In genomic region chr9:98230789-98231188, GRCh38 we compare ENCODE assay signal across 1 cellular context.
TF ChIP-seq lines count a peak whose summit lies in the region.

No MANE protein-coding gene starts in this region.

TF ChIP-seq in GM23338, 12 proteins besides CTCF, POLR2A, EP300 and RAD21 (continued from another document):
- TF ChIP-seq, protein P1, sequence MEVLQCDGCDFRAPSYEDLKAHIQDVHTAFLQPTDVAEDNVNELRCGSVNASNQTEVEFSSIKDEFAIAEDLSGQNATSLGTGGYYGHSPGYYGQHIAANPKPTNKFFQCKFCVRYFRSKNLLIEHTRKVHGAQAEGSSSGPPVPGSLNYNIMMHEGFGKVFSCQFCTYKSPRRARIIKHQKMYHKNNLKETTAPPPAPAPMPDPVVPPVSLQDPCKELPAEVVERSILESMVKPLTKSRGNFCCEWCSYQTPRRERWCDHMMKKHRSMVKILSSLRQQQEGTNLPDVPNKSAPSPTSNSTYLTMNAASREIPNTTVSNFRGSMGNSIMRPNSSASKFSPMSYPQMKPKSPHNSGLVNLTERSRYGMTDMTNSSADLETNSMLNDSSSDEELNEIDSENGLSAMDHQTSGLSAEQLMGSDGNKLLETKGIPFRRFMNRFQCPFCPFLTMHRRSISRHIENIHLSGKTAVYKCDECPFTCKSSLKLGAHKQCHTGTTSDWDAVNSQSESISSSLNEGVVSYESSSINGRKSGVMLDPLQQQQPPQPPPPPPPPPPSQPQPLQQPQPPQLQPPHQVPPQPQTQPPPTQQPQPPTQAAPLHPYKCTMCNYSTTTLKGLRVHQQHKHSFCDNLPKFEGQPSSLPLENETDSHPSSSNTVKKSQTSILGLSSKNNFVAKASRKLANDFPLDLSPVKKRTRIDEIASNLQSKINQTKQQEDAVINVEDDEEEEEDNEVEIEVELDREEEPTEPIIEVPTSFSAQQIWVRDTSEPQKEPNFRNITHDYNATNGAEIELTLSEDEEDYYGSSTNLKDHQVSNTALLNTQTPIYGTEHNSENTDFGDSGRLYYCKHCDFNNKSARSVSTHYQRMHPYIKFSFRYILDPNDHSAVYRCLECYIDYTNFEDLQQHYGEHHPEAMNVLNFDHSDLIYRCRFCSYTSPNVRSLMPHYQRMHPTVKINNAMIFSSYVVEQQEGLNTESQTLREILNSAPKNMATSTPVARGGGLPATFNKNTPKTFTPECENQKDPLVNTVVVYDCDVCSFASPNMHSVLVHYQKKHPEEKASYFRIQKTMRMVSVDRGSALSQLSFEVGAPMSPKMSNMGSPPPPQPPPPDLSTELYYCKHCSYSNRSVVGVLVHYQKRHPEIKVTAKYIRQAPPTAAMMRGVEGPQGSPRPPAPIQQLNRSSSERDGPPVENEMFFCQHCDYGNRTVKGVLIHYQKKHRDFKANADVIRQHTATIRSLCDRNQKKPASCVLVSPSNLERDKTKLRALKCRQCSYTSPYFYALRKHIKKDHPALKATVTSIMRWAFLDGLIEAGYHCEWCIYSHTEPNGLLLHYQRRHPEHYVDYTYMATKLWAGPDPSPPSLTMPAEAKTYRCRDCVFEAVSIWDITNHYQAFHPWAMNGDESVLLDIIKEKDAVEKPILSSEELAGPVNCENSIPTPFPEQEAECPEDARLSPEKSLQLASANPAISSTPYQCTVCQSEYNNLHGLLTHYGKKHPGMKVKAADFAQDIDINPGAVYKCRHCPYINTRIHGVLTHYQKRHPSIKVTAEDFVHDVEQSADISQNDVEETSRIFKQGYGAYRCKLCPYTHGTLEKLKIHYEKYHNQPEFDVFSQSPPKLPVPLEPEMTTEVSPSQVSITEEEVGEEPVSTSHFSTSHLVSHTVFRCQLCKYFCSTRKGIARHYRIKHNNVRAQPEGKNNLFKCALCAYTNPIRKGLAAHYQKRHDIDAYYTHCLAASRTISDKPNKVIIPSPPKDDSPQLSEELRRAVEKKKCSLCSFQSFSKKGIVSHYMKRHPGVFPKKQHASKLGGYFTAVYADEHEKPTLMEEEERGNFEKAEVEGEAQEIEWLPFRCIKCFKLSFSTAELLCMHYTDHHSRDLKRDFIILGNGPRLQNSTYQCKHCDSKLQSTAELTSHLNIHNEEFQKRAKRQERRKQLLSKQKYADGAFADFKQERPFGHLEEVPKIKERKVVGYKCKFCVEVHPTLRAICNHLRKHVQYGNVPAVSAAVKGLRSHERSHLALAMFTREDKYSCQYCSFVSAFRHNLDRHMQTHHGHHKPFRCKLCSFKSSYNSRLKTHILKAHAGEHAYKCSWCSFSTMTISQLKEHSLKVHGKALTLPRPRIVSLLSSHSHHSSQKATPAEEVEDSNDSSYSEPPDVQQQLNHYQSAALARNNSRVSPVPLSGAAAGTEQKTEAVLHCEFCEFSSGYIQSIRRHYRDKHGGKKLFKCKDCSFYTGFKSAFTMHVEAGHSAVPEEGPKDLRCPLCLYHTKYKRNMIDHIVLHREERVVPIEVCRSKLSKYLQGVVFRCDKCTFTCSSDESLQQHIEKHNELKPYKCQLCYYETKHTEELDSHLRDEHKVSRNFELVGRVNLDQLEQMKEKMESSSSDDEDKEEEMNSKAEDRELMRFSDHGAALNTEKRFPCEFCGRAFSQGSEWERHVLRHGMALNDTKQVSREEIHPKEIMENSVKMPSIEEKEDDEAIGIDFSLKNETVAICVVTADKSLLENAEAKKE (CRISPR knock-in tag; IDR thresholded peaks at IDR 0.05), result no peak
- TF ChIP-seq ZNF331 (CRISPR knock-in tag; IDR thresholded peaks at IDR 0.05; ENCODE audit: low read depth) (no peak), ETS1 (IDR thresholded peaks at IDR 0.05) (no peak), CREB1 (CRISPR knock-in tag; IDR thresholded peaks at IDR 0.05; ENCODE audit: low read depth) (no peak), POLR2AphosphoS5 (IDR thresholded peaks at IDR 0.05; ENCODE audit: low read depth) (no peak)
